In genomic region chr19:32896516-32897214, GRCh38 we compare ENCODE assay signal across 1 cellular context.
TF ChIP-seq lines count a peak whose summit lies in the region.

No MANE protein-coding gene starts in this region.

TF ChIP-seq in IMR-90, 13 proteins besides CTCF, POLR2A, EP300 and RAD21:
- TF ChIP-seq CHD1 (IDR thresholded peaks at IDR 0.05; ENCODE audit: low read depth, low read length): no peak
- no peak for TF ChIP-seq NFE2L2 (IDR thresholded peaks at IDR 0.05; ENCODE audit: low read depth, low read length)
- TF ChIP-seq RCOR1 (IDR thresholded peaks at IDR 0.05; ENCODE audit: insufficient replicate concordance, low read length): no peak
- no peak for TF ChIP-seq RFX5 (IDR thresholded peaks at IDR 0.05; ENCODE audit: low read depth, low read length)
- no peak for TF ChIP-seq MAFK (IDR thresholded peaks at IDR 0.05; ENCODE audit: low read depth, low read length)
- no peak for TF ChIP-seq MAZ (IDR thresholded peaks at IDR 0.05; ENCODE audit: borderline replicate concordance, low read depth, low read length)
- no peak for TF ChIP-seq FOS (IDR thresholded peaks at IDR 0.05; ENCODE audit: low read depth, low read length)
- TF ChIP-seq MXI1 (IDR thresholded peaks at IDR 0.05; ENCODE audit: borderline replicate concordance, low read depth, low read length): no peak
- no peak for TF ChIP-seq USF2 (IDR thresholded peaks at IDR 0.05; ENCODE audit: low read depth, low read length)
- TF ChIP-seq CEBPB (IDR thresholded peaks at IDR 0.05; ENCODE audit: low read depth, low read length): no peak
- no peak for TF ChIP-seq ELK1 (IDR thresholded peaks at IDR 0.05; ENCODE audit: borderline replicate concordance, low read depth, low read length)
- TF ChIP-seq BHLHE40 (IDR thresholded peaks at IDR 0.05; ENCODE audit: low read depth, low read length): no peak
- no peak for TF ChIP-seq SMC3 (IDR thresholded peaks at IDR 0.05; ENCODE audit: low read depth, low read length)
